ENCODE assay signal across 2 cellular contexts in the genomic region with DNA sequence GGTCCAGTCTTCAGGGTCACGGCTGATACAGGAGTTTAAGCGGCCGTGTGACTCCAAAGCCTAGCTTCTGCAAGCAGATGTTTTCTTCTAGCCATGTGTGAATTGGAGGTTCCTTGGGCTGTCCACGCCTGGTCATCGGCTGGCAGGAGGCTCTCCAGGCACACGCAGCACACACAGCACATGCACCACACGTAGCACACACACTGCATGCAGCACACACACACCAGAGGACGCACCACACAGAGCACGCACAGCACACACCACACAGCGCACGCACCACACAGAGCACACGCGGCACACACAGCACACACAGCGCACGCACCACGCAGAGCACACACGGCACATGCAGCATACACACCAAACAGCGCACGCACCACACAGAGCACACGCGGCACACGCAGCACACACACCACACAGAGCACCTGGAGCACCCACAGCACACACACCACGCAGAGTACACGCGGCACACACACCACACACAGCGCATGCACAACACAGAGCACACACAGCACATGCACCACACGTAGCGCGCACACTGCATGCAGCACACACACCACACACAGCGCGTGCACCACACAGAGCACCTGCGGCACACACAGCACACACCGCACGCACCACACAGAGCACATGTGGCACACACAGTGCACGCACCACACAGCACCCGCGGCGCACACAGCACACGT.
TF ChIP-seq lines count a peak whose summit lies in the region.

No MANE protein-coding gene starts in this region.

TF ChIP-seq in SK-N-SH treated with all-trans-retinoic acid at 6 μM for 48 hours, 23 proteins besides CTCF, POLR2A, EP300 and RAD21 (continued from another document):
- TF ChIP-seq, protein P1, sequence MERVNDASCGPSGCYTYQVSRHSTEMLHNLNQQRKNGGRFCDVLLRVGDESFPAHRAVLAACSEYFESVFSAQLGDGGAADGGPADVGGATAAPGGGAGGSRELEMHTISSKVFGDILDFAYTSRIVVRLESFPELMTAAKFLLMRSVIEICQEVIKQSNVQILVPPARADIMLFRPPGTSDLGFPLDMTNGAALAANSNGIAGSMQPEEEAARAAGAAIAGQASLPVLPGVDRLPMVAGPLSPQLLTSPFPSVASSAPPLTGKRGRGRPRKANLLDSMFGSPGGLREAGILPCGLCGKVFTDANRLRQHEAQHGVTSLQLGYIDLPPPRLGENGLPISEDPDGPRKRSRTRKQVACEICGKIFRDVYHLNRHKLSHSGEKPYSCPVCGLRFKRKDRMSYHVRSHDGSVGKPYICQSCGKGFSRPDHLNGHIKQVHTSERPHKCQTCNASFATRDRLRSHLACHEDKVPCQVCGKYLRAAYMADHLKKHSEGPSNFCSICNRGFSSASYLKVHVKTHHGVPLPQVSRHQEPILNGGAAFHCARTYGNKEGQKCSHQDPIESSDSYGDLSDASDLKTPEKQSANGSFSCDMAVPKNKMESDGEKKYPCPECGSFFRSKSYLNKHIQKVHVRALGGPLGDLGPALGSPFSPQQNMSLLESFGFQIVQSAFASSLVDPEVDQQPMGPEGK (CRISPR knock-in tag; IDR thresholded peaks at IDR 0.05; ENCODE audit: borderline replicate concordance): no peak
- TF ChIP-seq SNAI2 (CRISPR knock-in tag; IDR thresholded peaks at IDR 0.05): no peak

TF ChIP-seq in SK-N-SH, 30 proteins besides CTCF, POLR2A, EP300 and RAD21 (continued from another document):
- TF ChIP-seq RXRA (IDR thresholded peaks at IDR 0.05; ENCODE audit: borderline replicate concordance, low read depth) (no peak), TCF12 (IDR thresholded peaks at IDR 0.05) (no peak)
